Comparison of ENCODE assay signal across 31 cellular contexts in the genomic region with DNA sequence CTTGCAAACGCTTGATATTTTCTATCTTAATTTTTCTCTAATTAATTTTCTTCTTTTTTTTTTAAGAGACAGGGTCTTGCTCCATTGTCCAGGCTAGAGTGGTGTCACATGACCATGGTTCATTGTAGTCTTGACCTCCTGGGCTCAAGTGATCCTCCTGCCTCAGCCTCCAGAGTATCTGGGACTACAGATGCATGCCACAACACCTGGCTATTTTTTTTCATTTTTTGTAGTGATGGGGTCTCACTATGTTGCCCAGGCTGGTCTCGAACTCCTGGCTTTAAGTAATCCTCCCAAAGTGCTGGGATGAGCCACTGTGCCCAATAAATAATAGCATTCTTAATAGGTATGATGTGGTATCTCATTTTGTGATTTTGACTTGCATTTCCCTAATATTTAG. TPM values are rescaled to one million over a fixed set of nuclear protein-coding genes. Genes with fewer than 3 reads are reported as not detected.
A peak's percentile ranks its signal among the peaks of the same experiment; 100 is the strongest.
DNase-seq lines count a peak whose midpoint lies in the region; ATAC-seq, FAIRE-seq and TF ChIP-seq lines count a peak whose summit lies in the region.
"Had no signal": no experiment of that assay in that cellular context is flagged by ENCODE, and none has a peak within 500 bp of the region (broad histone marks: within the 10 kb centered on the region; RNA-seq: fewer than 3 reads in every experiment).

No MANE protein-coding gene starts in this region.

- H3K79me2 ChIP-seq in K562 (ENCODE audit: control insufficient read depth, insufficient read depth, low read length), result no peaks in the 10 kb centered on the region

- TF ChIP-seq POLR2A in K562 (conservative IDR thresholded peaks at IDR 0.05) (no peak), adrenal gland (IDR thresholded peaks at IDR 0.05) (no peak)

- in situ Hi-C loops in K562 (cut with MboI), result no loop called here

- no peaks in the 10 kb centered on the region for H3K79me1 ChIP-seq in mesenchymal stem cell (replicated peaks; ENCODE audit: low read length, poor library complexity, severe bottlenecking)

- H3K9me3 ChIP-seq in K562 (replicated peaks; ENCODE audit: control insufficient read depth, insufficient read depth, low read depth, low read length) (no peaks in the 10 kb centered on the region), mesenchymal stem cell (ENCODE audit: control insufficient read depth, low read length) (no peaks in the 10 kb centered on the region), adrenal gland (replicated peaks in 1 of 3) (no peaks in the 10 kb centered on the region)
- H3K9me3 ChIP-seq: BE2C, BLaER1 had no signal

- DNase-seq in K562 (ENCODE audit: extremely low read depth in 1 of 4, low spot score in 3 of 4) (no peak), mesenchymal stem cell (no peak), adrenal gland (no peak), foreskin melanocyte (no peak)
- no peak for DNase-seq in activated T-cell treated with anti-CD3 and anti-CD28 coated beads, Interleukin-2, amount 50 U/mL, for 48 hours
- DNase-seq: 8988T; ACHN; BE2C; C1 segment of cervical spinal cord; CD4-positive, alpha-beta memory T cell; CD4-positive, CD25-positive, alpha-beta regulatory T cell; CD8-positive, alpha-beta memory T cell; COR-L47; DMS 273 treated with DMSO at 0.1 percent for 48 hours; DMS153; DMS53; DMS79; DND-41; EL; GDM1 had no signal

- H2BK120ac ChIP-seq in mesenchymal stem cell (ENCODE audit: low read depth, low read length), result no peak overlapping the region

- H3K4me1 ChIP-seq in K562 (replicated peaks in 1 of 2; ENCODE audit: control insufficient read depth in 2 of 2, insufficient read depth in 2 of 2, low read length in 2 of 2) (no peaks in the 10 kb centered on the region), mesenchymal stem cell (ENCODE audit: control insufficient read depth, insufficient read depth, low read depth, low read length) (peaks cover 8% of the 10 kb centered on the region), adrenal gland (replicated peaks in 1 of 2) (no peaks in the 10 kb centered on the region)
- H3K4me1 ChIP-seq: BE2C, BLaER1 had no signal

- H4K91ac ChIP-seq in mesenchymal stem cell (ENCODE audit: low read length), result no peak overlapping the region

- H3K9ac ChIP-seq in K562 (ENCODE audit: insufficient read depth in 1 of 2, low read depth in 2 of 2, low read length in 2 of 2) (no peak overlapping the region), mesenchymal stem cell (ENCODE audit: low read length) (no peak overlapping the region)
- H3K9ac ChIP-seq: BLaER1 had no signal

- CTCF ChIA-PET in K562 (lab: Yijun Ruan, JAX; ENCODE audit: low intra/inter-chr PET ratio), result no interaction called here

- H3K4me3 ChIP-seq in K562 (no peak overlapping the region), mesenchymal stem cell (ENCODE audit: insufficient read depth in 1 of 2, low read depth in 1 of 2, low read length in 2 of 2) (no peak overlapping the region), adrenal gland (no peak overlapping the region)
- H3K4me3 ChIP-seq: BLaER1, GM12878 had no signal

- no peak overlapping the region for H3K4me2 ChIP-seq in K562 (ENCODE audit: insufficient read depth, low read length)
- no peak overlapping the region for H3K4me2 ChIP-seq in mesenchymal stem cell (ENCODE audit: low read length, poor library complexity, severe bottlenecking)
- H3K4me2 ChIP-seq: BLaER1 had no signal

- WGBS in K562 (ENCODE audit: insufficient coverage, low coverage, missing lambda C conversion rate), result 0% methylated on average over 2 of the region's 2 CpGs
- 100% methylated on average over 1 of the region's 2 CpGs for WGBS in mesenchymal stem cell
- WGBS in adrenal gland, 4 donors, result 67 to 86% (median 76%) methylated on average over 2 of the region's 2 CpGs

- FAIRE-seq in K562 (lab: Jason Lieb, UNC), result no peak
- FAIRE-seq: A204.1, GM12878, GM12892, GM19239 had no signal

- TF ChIP-seq CTCF in K562 (IDR thresholded peaks at IDR 0.05 in 2 of 3, conservative IDR thresholded peaks at IDR 0.05 in 1 of 3; ENCODE audit: insufficient read depth in 2 of 3, low read depth in 1 of 3, low read length in 3 of 3) (no peak), adrenal gland (IDR thresholded peaks at IDR 0.05) (no peak)

- H2BK15ac ChIP-seq in mesenchymal stem cell (ENCODE audit: low read depth, poor library complexity, severe bottlenecking), result no peak overlapping the region

- ATAC-seq in K562, result no peak
- ATAC-seq: GM12878 had no signal

- H3K9me1 ChIP-seq in K562 (ENCODE audit: control insufficient read depth, insufficient read depth, low read length), result no peaks in the 10 kb centered on the region

- H2AK5ac ChIP-seq in mesenchymal stem cell (ENCODE audit: low read length, severe bottlenecking), result peak overlapping the region; percentile 75

- H4K8ac ChIP-seq in mesenchymal stem cell (ENCODE audit: low read length), result no peak overlapping the region

- POLR2A ChIA-PET in K562 (lab: Yijun Ruan, JAX), result no interaction called here

- H2BK12ac ChIP-seq in mesenchymal stem cell (ENCODE audit: low read length in 2 of 2), result no peak overlapping the region

- TF ChIP-seq RAD21 in Ishikawa (IDR thresholded peaks at IDR 0.05; ENCODE audit: low read depth) (no peak), K562 (CRISPR knock-in tag; conservative IDR thresholded peaks at IDR 0.05 in 1 of 2, IDR thresholded peaks at IDR 0.05 in 1 of 2) (no peak)

- no peaks in the 10 kb centered on the region for H4K20me1 ChIP-seq in K562 (replicated peaks; ENCODE audit: control insufficient read depth, insufficient read depth, low read length)
- H4K20me1 ChIP-seq: BLaER1 had no signal

- H3K36me3 ChIP-seq in K562 (ENCODE audit: control insufficient read depth, insufficient read depth, low read length) (no peaks in the 10 kb centered on the region), mesenchymal stem cell (ENCODE audit: control insufficient read depth in 1 of 2, insufficient read depth in 2 of 2, low read depth in 1 of 2, low read length in 2 of 2) (no peaks in the 10 kb centered on the region), adrenal gland (replicated peaks in 1 of 2) (no peaks in the 10 kb centered on the region)
- H3K36me3 ChIP-seq: BE2C, BLaER1 had no signal

- BruUV-seq in K562 (replicated peaks; lab: Mats Ljungman, UMichigan), result no TSS peak

- H3K14ac ChIP-seq in mesenchymal stem cell (ENCODE audit: low read length in 2 of 2), result no peak overlapping the region

- H3K27me3 ChIP-seq in K562 (ENCODE audit: control insufficient read depth in 2 of 2, insufficient read depth in 2 of 2, low read length in 2 of 2), result no peaks in the 10 kb centered on the region; a peak in 2 of 5 replicates
- H3K27me3 ChIP-seq in mesenchymal stem cell (ENCODE audit: control insufficient read depth in 1 of 2, insufficient read depth in 1 of 2, low read length in 2 of 2), result peaks cover 0 to 3% of the 10 kb centered on the region in 2 experiments
- no peaks in the 10 kb centered on the region for H3K27me3 ChIP-seq in adrenal gland
- H3K27me3 ChIP-seq: BLaER1 had no signal

- H2AFZ ChIP-seq in K562 (ENCODE audit: low read depth, low read length), result no peak overlapping the region
- H2AFZ ChIP-seq in mesenchymal stem cell (ENCODE audit: low read depth, low read length), result no peak overlapping the region

- no peak overlapping the region for H3K4ac ChIP-seq in mesenchymal stem cell (ENCODE audit: low read depth in 1 of 2, low read length in 2 of 2)

- intact Hi-C loops in K562 (cut with micrococcal nuclease), result no loop called here
- intact Hi-C loops in adrenal gland (cut with DNase I), result no loop called here

- no peak overlapping the region for H2BK5ac ChIP-seq in mesenchymal stem cell (ENCODE audit: low read depth, low read length, poor library complexity, severe bottlenecking)

- no peak for TF ChIP-seq EP300 in Ishikawa (IDR thresholded peaks at IDR 0.05; ENCODE audit: borderline replicate concordance)
- no peak for TF ChIP-seq EP300 in K562 (IDR thresholded peaks at IDR 0.05; ENCODE audit: low read length)

- H3K23ac ChIP-seq in mesenchymal stem cell (ENCODE audit: low read length in 2 of 2), result no peak overlapping the region

- H3K18ac ChIP-seq in mesenchymal stem cell (ENCODE audit: low read depth in 1 of 2, low read length in 2 of 2), result no peak overlapping the region

- no peak overlapping the region for H3K27ac ChIP-seq in K562 (ENCODE audit: extremely low read depth, low read depth, low read length)
- H3K27ac ChIP-seq in mesenchymal stem cell (ENCODE audit: low read length, poor library complexity, severe bottlenecking), result no peak overlapping the region
- no peak overlapping the region for H3K27ac ChIP-seq in adrenal gland
- H3K27ac ChIP-seq: BLaER1 had no signal

RNA-seq across cellular contexts. Expression of a gene that starts 18.2 kb away (rescaled TPM):
- total RNA-seq in K562 (2011; cell fraction: chromatin; rRNA removed; ENCODE audit: low replicate concordance), result not detected in 2 replicates
- not detected in 2 replicates for total RNA-seq in K562 (2011; cell fraction: nucleolus; rRNA removed)
- not detected in 2 replicates for total RNA-seq in K562 (2011; cell fraction: nucleoplasm; rRNA removed)
- total RNA-seq in K562 (2014; rRNA removed), result not detected in 2 replicates
- total RNA-seq in K562 (2014; rRNA removed; fragmentation: Illumina TruSeq; extraction: Trizol), result not detected in 2 replicates
- total RNA-seq in K562 (2015; rRNA removed; fragmentation: Illumina TruSeq; extraction: Trizol), result not detected in 2 replicates
- total RNA-seq in K562 (2021), result 0.07 and 0.22 TPM in 2 replicates
- polyA plus RNA-seq in K562 (2011; rRNA removed), result not detected in 2 replicates
- not detected in 2 replicates for polyA plus RNA-seq in K562 (2011; cell fraction: cytosol; rRNA removed)
- polyA plus RNA-seq in K562 (2011; cell fraction: nucleus; rRNA removed), result not detected in 2 replicates
- polyA plus RNA-seq in K562 (2012), result 0.08 TPM in 1 of 2 replicates, not detected in the other
- polyA plus RNA-seq in K562 (2014; fragmentation: Illumina TruSeq; extraction: Trizol), result not detected in 2 replicates
- polyA plus RNA-seq in K562 (2014; fragmentation: Nextera tagmentation; extraction: Ambion mirVana), result under 1 TPM in 1 of 2 experiments, not detected in 1; 0.01 TPM
- polyA plus RNA-seq in K562 (2014; rRNA removed), result not detected in 2 replicates
- polyA minus RNA-seq in K562 (2011; rRNA and poly(A)+ RNA removed), result not detected in 2 replicates
- polyA minus RNA-seq in K562 (2011; cell fraction: cytosol; rRNA and poly(A)+ RNA removed), result 0.46 TPM in 1 of 2 replicates, not detected in the other
- polyA minus RNA-seq in K562 (2011; cell fraction: nucleus; rRNA and poly(A)+ RNA removed), result under 0.01 TPM in 1 of 2 replicates, not detected in the other
- 9.5 TPM for polyA plus RNA-seq in mesenchymal stem cell (2013, experiment 1 of 2)
- 10.4 TPM for polyA plus RNA-seq in mesenchymal stem cell (2013, experiment 2 of 2)
- 10 to 100 TPM in 3 of 8 donors, 1 to 10 TPM in 5; 5.8 to 16.2 (median 9.2) TPM for total RNA-seq in adrenal gland
- polyA plus RNA-seq in adrenal gland, result 1 to 10 TPM; 1.1 to 8.8 (median 3.5) TPM
- total RNA-seq: CD4-positive, alpha-beta memory T cell; CD4-positive, CD25-positive, alpha-beta regulatory T cell; CD8-positive, alpha-beta memory T cell had no signal
- polyA plus RNA-seq: CD14-positive monocyte; CD4-positive, alpha-beta memory T cell; CD4-positive, CD25-positive, alpha-beta regulatory T cell; CD8-positive, alpha-beta memory T cell had no signal

RNA-seq across cellular contexts. Expression of a gene that starts 32.3 kb away (rescaled TPM):
- total RNA-seq in K562 (2011; cell fraction: chromatin; rRNA removed; ENCODE audit: low replicate concordance), result not detected in 2 replicates
- not detected in 2 replicates for total RNA-seq in K562 (2011; cell fraction: nucleolus; rRNA removed)
- total RNA-seq in K562 (2011; cell fraction: nucleoplasm; rRNA removed), result not detected in 2 replicates
- not detected in 2 replicates for total RNA-seq in K562 (2014; rRNA removed)
- total RNA-seq in K562 (2014; rRNA removed; fragmentation: Illumina TruSeq; extraction: Trizol), result not detected in 2 replicates
- not detected in 2 replicates for total RNA-seq in K562 (2015; rRNA removed; fragmentation: Illumina TruSeq; extraction: Trizol)
- total RNA-seq in K562 (2021), result not detected in 2 replicates
- polyA plus RNA-seq in K562 (2011; rRNA removed), result not detected in 2 replicates
- not detected in 2 replicates for polyA plus RNA-seq in K562 (2011; cell fraction: cytosol; rRNA removed)
- not detected in 2 replicates for polyA plus RNA-seq in K562 (2011; cell fraction: nucleus; rRNA removed)
- not detected in 2 replicates for polyA plus RNA-seq in K562 (2012)
- polyA plus RNA-seq in K562 (2014; fragmentation: Illumina TruSeq; extraction: Trizol), result not detected in 2 replicates
- not detected for polyA plus RNA-seq in K562 (2014; fragmentation: Nextera tagmentation; extraction: Ambion mirVana)
- not detected in 2 replicates for polyA plus RNA-seq in K562 (2014; rRNA removed)
- not detected in 2 replicates for polyA minus RNA-seq in K562 (2011; rRNA and poly(A)+ RNA removed)
- not detected in 2 replicates for polyA minus RNA-seq in K562 (2011; cell fraction: cytosol; rRNA and poly(A)+ RNA removed)
- not detected in 2 replicates for polyA minus RNA-seq in K562 (2011; cell fraction: nucleus; rRNA and poly(A)+ RNA removed)
- not detected for polyA plus RNA-seq in mesenchymal stem cell (2013, experiment 1 of 2)
- polyA plus RNA-seq in mesenchymal stem cell (2013, experiment 2 of 2), result not detected
- under 1 TPM in 5 of 8 donors, not detected in 3; 0.07 to 0.25 (median 0.13) TPM for total RNA-seq in adrenal gland
- under 1 TPM; 0.07 to 0.35 (median 0.08) TPM for polyA plus RNA-seq in adrenal gland
- total RNA-seq: A673; CD4-positive, alpha-beta memory T cell; CD4-positive, CD25-positive, alpha-beta regulatory T cell; CD8-positive, alpha-beta memory T cell; Daoy; G401; GM12878 had no signal
- polyA plus RNA-seq: AG04450; CD14-positive monocyte; CD4-positive, alpha-beta memory T cell; CD4-positive, CD25-positive, alpha-beta regulatory T cell; CD8-positive, alpha-beta memory T cell; GM12878 had no signal

Comparison
In these comparisons a context has a peak if more than half of its experiments do, and no peak if none do; other contexts are left out.
1. RNA of a gene that starts 18.2 kb away (total RNA-seq): 5.8 to 16.2 TPM in adrenal gland; 0.07 to 0.22 TPM in K562; every median in the first group is over 4 times any median in the second.